Comparison of ENCODE assay signal across 8 cellular contexts in genomic region chr1:155125946-155126493, GRCh38. TPM values are rescaled to one million over a fixed set of nuclear protein-coding genes. Genes with fewer than 3 reads are reported as not detected.
DNase-seq lines count a peak whose midpoint lies in the region; ATAC-seq and TF ChIP-seq lines count a peak whose summit lies in the region.

No MANE protein-coding gene starts in this region.

- H3K79me2 ChIP-seq in neural progenitor cell (ENCODE audit: low read depth): no peaks in the 10 kb centered on the region

- H3K27me3 ChIP-seq in SJSA1 (replicated peaks) (peaks cover 23% of the 10 kb centered on the region), foreskin keratinocyte (no peaks in the 10 kb centered on the region), neural progenitor cell (peaks cover 96% of the 10 kb centered on the region)

- DNase-seq in COLO668 (lab: John Stamatoyannopoulos, UW; ENCODE audit: unreplicated experiment): peak; percentile 93
- DNase-seq in SJSA1 (ENCODE audit: low read depth in 1 of 2, low spot score in 2 of 2): peak in 1 of 2 experiments; percentile 26
- DNase-seq in foreskin keratinocyte: no peak
- DNase-seq in neural progenitor cell (ENCODE audit: low spot score): peak; percentile 70
- no peak for DNase-seq in KBM-7
- no peak for DNase-seq in MV-4-11 (lab: John Stamatoyannopoulos, UW)

- TF ChIP-seq CTCF in foreskin keratinocyte (conservative IDR thresholded peaks at IDR 0.05) (no peak), neural progenitor cell (IDR thresholded peaks at IDR 0.05) (no peak)

- H3K9ac ChIP-seq in neural progenitor cell: no peak overlapping the region

- H3K36me3 ChIP-seq in SJSA1: no peaks in the 10 kb centered on the region
- no peaks in the 10 kb centered on the region for H3K36me3 ChIP-seq in neural progenitor cell

- H3K9me3 ChIP-seq in SJSA1 (replicated peaks) (no peaks in the 10 kb centered on the region), neural progenitor cell (ENCODE audit: low read depth) (no peaks in the 10 kb centered on the region)

- H3K4me1 ChIP-seq in SJSA1 (replicated peaks): peaks cover 65% of the 10 kb centered on the region
- H3K4me1 ChIP-seq in foreskin keratinocyte: peaks cover 30% of the 10 kb centered on the region
- peaks cover 59% of the 10 kb centered on the region for H3K4me1 ChIP-seq in neural progenitor cell

- H3K27ac ChIP-seq in SJSA1 (no peak overlapping the region), foreskin keratinocyte (peak overlapping the region; percentile 99), neural progenitor cell (no peak overlapping the region)

- peaks cover 46% of the 10 kb centered on the region for H3K4me1 Mint-ChIP-seq in neural progenitor cell

- peak overlapping the region; percentile 37; the same call in 1 of the 2 replicates for H3K4me3 ChIP-seq in SJSA1
- peak overlapping the region; percentile 64 for H3K4me3 ChIP-seq in neural progenitor cell

- ATAC-seq in foreskin keratinocyte (no peak), HG03095 (IDR thresholded peaks at IDR 0.05; ENCODE audit: unreplicated experiment) (no peak), GM18519 (IDR thresholded peaks at IDR 0.05; ENCODE audit: low FRiP score, unreplicated experiment) (no peak)

- H3K9me3 Mint-ChIP-seq in neural progenitor cell: no peaks in the 10 kb centered on the region

- peaks cover 13% of the 10 kb centered on the region for H4K20me1 ChIP-seq in neural progenitor cell (ENCODE audit: low read depth)

- H3F3A ChIP-seq in neural progenitor cell (ENCODE audit: low read depth): peaks cover 39% of the 10 kb centered on the region

- H3K27ac Mint-ChIP-seq in neural progenitor cell: no peak overlapping the region

- H3K4me2 ChIP-seq in neural progenitor cell: peak overlapping the region; percentile 95

- peak overlapping the region; percentile 80 for H2AFZ ChIP-seq in neural progenitor cell (replicated peaks)

- H3K4me3 Mint-ChIP-seq in neural progenitor cell: peak overlapping the region; percentile 90

- peaks cover 59% of the 10 kb centered on the region for H3K27me3 Mint-ChIP-seq in neural progenitor cell (ENCODE audit: insufficient read depth, low read depth)

- no peaks in the 10 kb centered on the region for H3K36me3 Mint-ChIP-seq in neural progenitor cell

- in situ Hi-C loops in KBM-7 (cut with MboI; ENCODE audit: low pct_unique_long_range_greater_than_20kb, low sequenced_read_pairs): no loop called here

RNA-seq across cellular contexts. Expression of gene EFNA1, which starts 1.7 kb away (rescaled TPM):
- 0.89 and 0.91 TPM in 2 replicates for total RNA-seq in SJSA1 (2014; rRNA removed; shearing (Covaris generic))
- total RNA-seq in foreskin keratinocyte: 27.3 and 48.2 TPM in 2 replicates
- 25.7 and 41.9 TPM in 2 replicates for polyA plus RNA-seq in foreskin keratinocyte
- total RNA-seq in neural progenitor cell (ENCODE audit: low replicate concordance): 0.34 and 0.65 TPM in 2 replicates

RNA-seq across cellular contexts. Expression of gene SLC50A1, which starts 9.6 kb away (rescaled TPM):
- 9.9 and 23.4 TPM in 2 replicates for total RNA-seq in SJSA1 (2014; rRNA removed; shearing (Covaris generic))
- total RNA-seq in foreskin keratinocyte: 63.0 and 65.0 TPM in 2 replicates
- polyA plus RNA-seq in foreskin keratinocyte: 78.9 and 81.8 TPM in 2 replicates
- total RNA-seq in neural progenitor cell (ENCODE audit: low replicate concordance): 14.4 and 29.0 TPM in 2 replicates

RNA-seq across cellular contexts. Expression of gene DPM3, which starts 14.3 kb away (rescaled TPM):
- total RNA-seq in SJSA1 (2014; rRNA removed; shearing (Covaris generic)): 40.7 and 76.6 TPM in 2 replicates
- 37.4 and 45.2 TPM in 2 replicates for total RNA-seq in foreskin keratinocyte
- 84.4 and 94.5 TPM in 2 replicates for polyA plus RNA-seq in foreskin keratinocyte
- total RNA-seq in neural progenitor cell (ENCODE audit: low replicate concordance): 16.8 and 133 TPM in 2 replicates

RNA-seq across cellular contexts. Expression of gene KRTCAP2, which starts 47.1 kb away (rescaled TPM):
- total RNA-seq in SJSA1 (2014; rRNA removed; shearing (Covaris generic)): 61.7 and 94.8 TPM in 2 replicates
- total RNA-seq in foreskin keratinocyte (176 and 184 TPM in 2 replicates), neural progenitor cell (ENCODE audit: low replicate concordance) (37.8 and 100 TPM in 2 replicates)
- polyA plus RNA-seq in foreskin keratinocyte: 274 and 294 TPM in 2 replicates

RNA-seq across cellular contexts. Expression of gene EFNA3, which starts 47.4 kb away (rescaled TPM):
- total RNA-seq in SJSA1 (2014; rRNA removed; shearing (Covaris generic)): 0.21 and 0.85 TPM in 2 replicates
- total RNA-seq in foreskin keratinocyte: 4.1 and 4.2 TPM in 2 replicates
- 4.3 and 5.0 TPM in 2 replicates for polyA plus RNA-seq in foreskin keratinocyte
- 4.0 and 9.6 TPM in 2 replicates for total RNA-seq in neural progenitor cell (ENCODE audit: low replicate concordance)

Comparison
In these comparisons a context has a peak if more than half of its experiments do, and no peak if none do; other contexts are left out.
1. DNase-seq: peak in COLO668 (single experiment) and neural progenitor cell (single experiment); none in foreskin keratinocyte (0 of 2), KBM-7 (single experiment) and MV-4-11 (single experiment).
2. RNA of gene EFNA1, which starts 1.7 kb away (total RNA-seq): 27.3 to 48.2 TPM in foreskin keratinocyte; 0.89 to 0.91 TPM in SJSA1 and 0.34 to 0.65 TPM in neural progenitor cell; every median in the first group is over 10 times any median in the second.